20 cellular contexts compared by ENCODE assay signal in genomic region chr15:43255376-43255775, GRCh38. TPM values are rescaled to one million over a fixed set of nuclear protein-coding genes. Genes with fewer than 3 reads are reported as not detected.
DNase-seq lines count a peak whose midpoint lies in the region; ATAC-seq and TF ChIP-seq lines count a peak whose summit lies in the region.
"Had no signal": no experiment of that assay in that cellular context is flagged by ENCODE, and none has a peak within 500 bp of the region (broad histone marks: within the 10 kb centered on the region; RNA-seq: fewer than 3 reads in every experiment).

No MANE protein-coding gene starts in this region.

- H3K36me3 Mint-ChIP-seq in activated CD8-positive, alpha-beta memory T cell treated with anti-CD3 and anti-CD28 coated beads, Interleukin-2, amount 10 ng/mL, durations not matched to agents 7 days and 5 days, result peaks cover 7% of the 10 kb centered on the region

- H3K4me1 Mint-ChIP-seq in activated CD8-positive, alpha-beta memory T cell treated with anti-CD3 and anti-CD28 coated beads, Interleukin-2, amount 10 ng/mL, durations not matched to agents 7 days and 5 days, result peaks cover 38% of the 10 kb centered on the region

- no peaks in the 10 kb centered on the region for H4K20me1 ChIP-seq in Karpas-422 (ENCODE audit: insufficient read depth, low read depth, low read length)

- no peak overlapping the region for H3K4me3 Mint-ChIP-seq in activated CD8-positive, alpha-beta memory T cell treated with anti-CD3 and anti-CD28 coated beads, Interleukin-2, amount 10 ng/mL, durations not matched to agents 7 days and 5 days
- H3K4me3 Mint-ChIP-seq: CD4-positive, alpha-beta T cell had no signal

- H3K4me1 ChIP-seq in Karpas-422 (ENCODE audit: low read length), result no peaks in the 10 kb centered on the region
- H3K4me1 ChIP-seq: A549, Caco-2, HAP-1 had no signal

- H3K9me2 ChIP-seq in Karpas-422 (replicated peaks; ENCODE audit: insufficient read depth, low read length), result no peaks in the 10 kb centered on the region

- ATAC-seq in activated CD8-positive, alpha-beta memory T cell treated with anti-CD3 and anti-CD28 coated beads, Interleukin-2, amount 10 ng/mL, durations not matched to agents 7 days and 5 days, result no peak
- ATAC-seq: A549 had no signal

- no peak for TF ChIP-seq CTCF in coronary artery (IDR thresholded peaks at IDR 0.05)

- H3K9ac ChIP-seq in Karpas-422 (ENCODE audit: low read length), result no peak overlapping the region

- intact Hi-C loops in posterior vena cava (cut with DNase I), result loop anchor here in 1 of 2 donors (5.0 kb wide), 1 partner anchor 928 kb away; no protein-coding TSS in a partner anchor

- H3K27me3 ChIP-seq in Karpas-422 (ENCODE audit: low read length), result no peaks in the 10 kb centered on the region

- peaks cover 5% of the 10 kb centered on the region for H3K27me3 Mint-ChIP-seq in activated CD8-positive, alpha-beta memory T cell treated with anti-CD3 and anti-CD28 coated beads, Interleukin-2, amount 10 ng/mL, durations not matched to agents 7 days and 5 days

- H3K79me2 ChIP-seq in Karpas-422 (ENCODE audit: low read length), result no peaks in the 10 kb centered on the region

- DNase-seq in activated CD8-positive, alpha-beta memory T cell treated with anti-CD3 and anti-CD28 coated beads, Interleukin-2, amount 50 U/mL, for 48 hours, result peak; percentile 25
- no peak for DNase-seq in activated CD8-positive, alpha-beta memory T cell treated with anti-CD3 and anti-CD28 coated beads, Interleukin-2, amount 10 ng/mL, durations not matched to agents 7 days and 5 days
- DNase-seq in coronary artery (ENCODE audit: low spot score), result peak; percentile 22
- DNase-seq in posterior vena cava (ENCODE audit: low spot score), result peak; percentile 23
- DNase-seq in NCI-H774 (lab: John Stamatoyannopoulos, UW), result no peak
- DNase-seq in Karpas-422, result no peak
- DNase-seq in DMS 273 (lab: John Stamatoyannopoulos, UW; ENCODE audit: unreplicated experiment), result no peak
- DNase-seq: AML-193; Caco-2; CD4-positive, alpha-beta T cell; DMS153; DMS79; GF-D8 had no signal

- H3K4me2 ChIP-seq in Karpas-422 (ENCODE audit: low read depth, low read length, poor library complexity, severe bottlenecking), result no peak overlapping the region
- H3K4me2 ChIP-seq: A549 had no signal

- H3K36me3 ChIP-seq in Karpas-422 (ENCODE audit: insufficient read depth, low read length), result no peaks in the 10 kb centered on the region
- H3K36me3 ChIP-seq: HAP-1 had no signal

- CTCF ChIA-PET in activated CD8-positive, alpha-beta memory T cell treated with anti-CD3 and anti-CD28 coated beads, Interleukin-2, amount 10 ng/mL, durations not matched to agents 7 days and 5 days (lab: Charles Lee), result no interaction called here

- no peak overlapping the region for H3K27ac ChIP-seq in coronary artery
- no peak overlapping the region for H3K27ac ChIP-seq in Karpas-422 (ENCODE audit: low read length)
- H3K27ac ChIP-seq: 22Rv1, A549, C4-2B had no signal

- H3K9me3 ChIP-seq in Karpas-422 (ENCODE audit: low read length), result no peaks in the 10 kb centered on the region
- H3K9me3 ChIP-seq: A549, Caco-2, HAP-1 had no signal

- H2AFZ ChIP-seq in Karpas-422 (ENCODE audit: low read length), result no peak overlapping the region

- H3K4me3 ChIP-seq in coronary artery (no peak overlapping the region), Karpas-422 (ENCODE audit: low read length) (no peak overlapping the region)
- H3K4me3 ChIP-seq: A549, HAP-1 had no signal

- no peaks in the 10 kb centered on the region for H3K9me3 Mint-ChIP-seq in activated CD8-positive, alpha-beta memory T cell treated with anti-CD3 and anti-CD28 coated beads, Interleukin-2, amount 10 ng/mL, durations not matched to agents 7 days and 5 days (ENCODE audit: low read depth)
- H3K9me3 Mint-ChIP-seq: CD4-positive, alpha-beta T cell had no signal

- H3K27ac Mint-ChIP-seq in activated CD8-positive, alpha-beta memory T cell treated with anti-CD3 and anti-CD28 coated beads, Interleukin-2, amount 10 ng/mL, durations not matched to agents 7 days and 5 days, result no peak overlapping the region
- H3K27ac Mint-ChIP-seq: CD4-positive, alpha-beta T cell had no signal

RNA-seq across cellular contexts. Expression of gene TGM5, which starts 11.4 kb away (rescaled TPM):
- 1 to 10 TPM in 1 of 2 experiments, under 1 TPM in 1; 0.91 to 1.1 TPM for total RNA-seq in activated CD8-positive, alpha-beta memory T cell treated with anti-CD3 and anti-CD28 coated beads, Interleukin-2, amount 10 ng/mL, durations not matched to agents 7 days and 5 days
- 1 to 10 TPM in 1 of 2 donors, under 1 TPM in 1; 0.56 to 1.0 TPM for total RNA-seq in posterior vena cava
- not detected in 2 replicates for total RNA-seq in Karpas-422 (2014; rRNA removed; shearing (Covaris generic); ENCODE audit: low replicate concordance)
- total RNA-seq: Caco-2; CD4-positive, alpha-beta T cell; Daoy; H4; HT-29 had no signal

RNA-seq across cellular contexts. Expression of gene EPB42, which starts 34.6 kb away (rescaled TPM):
- total RNA-seq in activated CD8-positive, alpha-beta memory T cell treated with anti-CD3 and anti-CD28 coated beads, Interleukin-2, amount 10 ng/mL, durations not matched to agents 7 days and 5 days, result not detected
- total RNA-seq in posterior vena cava, result under 1 TPM; 0.43 to 0.65 TPM
- total RNA-seq in Karpas-422 (2014; rRNA removed; shearing (Covaris generic); ENCODE audit: low replicate concordance), result not detected in 2 replicates
- total RNA-seq: Caco-2; CD4-positive, alpha-beta T cell; Daoy; H4; HT-29 had no signal

RNA-seq across cellular contexts. Expression of gene TGM7, which starts 46.7 kb away (rescaled TPM):
- not detected for total RNA-seq in activated CD8-positive, alpha-beta memory T cell treated with anti-CD3 and anti-CD28 coated beads, Interleukin-2, amount 10 ng/mL, durations not matched to agents 7 days and 5 days
- total RNA-seq in posterior vena cava, result not detected
- not detected in 2 replicates for total RNA-seq in Karpas-422 (2014; rRNA removed; shearing (Covaris generic); ENCODE audit: low replicate concordance)
- total RNA-seq: Caco-2; CD4-positive, alpha-beta T cell; Daoy; H4; HT-29 had no signal

Comparison
In these comparisons a context has a peak if more than half of its experiments do, and no peak if none do; other contexts are left out.
1. DNase-seq: peak in activated CD8-positive, alpha-beta memory T cell treated with anti-CD3 and anti-CD28 coated beads, Interleukin-2, amount 50 U/mL, for 48 hours (single experiment), coronary artery (single experiment) and posterior vena cava (single experiment); none in activated CD8-positive, alpha-beta memory T cell treated with anti-CD3 and anti-CD28 coated beads, Interleukin-2, amount 10 ng/mL, durations not matched to agents 7 days and 5 days (single experiment), NCI-H774 (single experiment), Karpas-422 (single experiment) and DMS 273 (single experiment).